2 cellular contexts compared by ENCODE assay signal in genomic region chr19:10695401-10696398, GRCh38.
TF ChIP-seq lines count a peak whose summit lies in the region.

No MANE protein-coding gene starts in this region.

TF ChIP-seq in A549, 52 proteins besides CTCF, POLR2A, EP300 and RAD21:
- TF ChIP-seq MAX (IDR thresholded peaks at IDR 0.05) = 0 out of 2 replicates have a peak, but pooled peaks have one; percentile 39
- TF ChIP-seq RARB (CRISPR knock-in tag; IDR thresholded peaks at IDR 0.05) = no peak
- TF ChIP-seq GATA3 (IDR thresholded peaks at IDR 0.05; ENCODE audit: borderline replicate concordance) = no peak
- peak; percentile 80; the same call in 1 of the 2 replicates for TF ChIP-seq EHMT2 (IDR thresholded peaks at IDR 0.05; ENCODE audit: low read depth)
- no peak for TF ChIP-seq HES2 (IDR thresholded peaks at IDR 0.05)
- no peak for TF ChIP-seq ELK1 (IDR thresholded peaks at IDR 0.05; ENCODE audit: low read depth, low read length)
- peak; percentile 98 for TF ChIP-seq REST (IDR thresholded peaks at IDR 0.05)
- no peak for TF ChIP-seq NPAS2 (CRISPR knock-in tag; IDR thresholded peaks at IDR 0.05; ENCODE audit: borderline replicate concordance)
- no peak for TF ChIP-seq MAFK (IDR thresholded peaks at IDR 0.05; ENCODE audit: partially characterized antibody)
- TF ChIP-seq HEYL (CRISPR knock-in tag; IDR thresholded peaks at IDR 0.05) = no peak
- TF ChIP-seq CEBPB (IDR thresholded peaks at IDR 0.05) = peak in 1 of 2 experiments; percentile 52; a peak in 1 of 4 replicates

TF ChIP-seq in H1, 55 proteins besides CTCF, POLR2A, EP300 and RAD21:
- TF ChIP-seq KDM5A (IDR thresholded peaks at IDR 0.05; ENCODE audit: low read length) = no peak
- TF ChIP-seq YY1 (IDR thresholded peaks at IDR 0.05; ENCODE audit: low read depth, low read length) = no peak
- 0 out of 2 replicates have a peak, but pooled peaks have one; percentile 33 for TF ChIP-seq POLR2AphosphoS5 (IDR thresholded peaks at IDR 0.05; ENCODE audit: low read depth, low read length)
- peak; percentile 72 for TF ChIP-seq MAX (IDR thresholded peaks at IDR 0.05)
- no peak for TF ChIP-seq PHF8 (conservative IDR thresholded peaks at IDR 0.05; ENCODE audit: low read depth, low read length)
- TF ChIP-seq CREB1 (IDR thresholded peaks at IDR 0.05) = peak; percentile 37; the same call in 1 of the 2 replicates
- TF ChIP-seq SP4 (IDR thresholded peaks at IDR 0.05; ENCODE audit: low read length) = 0 out of 2 replicates have a peak, but pooled peaks have one; percentile 40
- TF ChIP-seq SAP30 (IDR thresholded peaks at IDR 0.05; ENCODE audit: insufficient read depth, insufficient replicate concordance, low read length) = peak; percentile 62
- TF ChIP-seq CTBP2 (IDR thresholded peaks at IDR 0.05; ENCODE audit: borderline replicate concordance, insufficient read depth, insufficient read length, low read length) = no peak
- peak; percentile 91 for TF ChIP-seq CEBPB (IDR thresholded peaks at IDR 0.05; ENCODE audit: low read depth, low read length)
- no peak for TF ChIP-seq RXRA (IDR thresholded peaks at IDR 0.05; ENCODE audit: insufficient read depth, low read depth, low read length)
- peak; percentile 16; the same call in 1 of the 2 replicates for TF ChIP-seq USF2 (IDR thresholded peaks at IDR 0.05; ENCODE audit: low read length)
- 0 out of 2 replicates have a peak, but pooled peaks have one; percentile 24 for TF ChIP-seq CHD2 (IDR thresholded peaks at IDR 0.05; ENCODE audit: low read length)
- TF ChIP-seq SP1 (IDR thresholded peaks at IDR 0.05; ENCODE audit: low read depth, low read length) = no peak
- TF ChIP-seq NRF1 (IDR thresholded peaks at IDR 0.05; ENCODE audit: low read depth, low read length) = peak; percentile 88
- no peak; the same call in 1 of the 2 replicates for TF ChIP-seq TAF1 (IDR thresholded peaks at IDR 0.05; ENCODE audit: low read depth, low read length)
- no peak for TF ChIP-seq GTF2F1 (IDR thresholded peaks at IDR 0.05; ENCODE audit: borderline replicate concordance, low read depth, low read length)
- peak; percentile 99 to 100 for TF ChIP-seq SIN3A (conservative IDR thresholded peaks at IDR 0.05 in 1 of 2, IDR thresholded peaks at IDR 0.05 in 1 of 2; ENCODE audit: low read depth in 1 of 2, low read length in 2 of 2)
